Comparison of ENCODE assay signal across 1 cellular context in genomic region chr14:73996731-73997107, GRCh38.
TF ChIP-seq lines count a peak whose summit lies in the region.

No MANE protein-coding gene starts in this region.

TF ChIP-seq in HepG2, 621 proteins besides CTCF, POLR2A, EP300 and RAD21 (continued from another document and continues in another):
- TF ChIP-seq NCOA2 (CRISPR knock-in tag; IDR thresholded peaks at IDR 0.05) (peak; percentile 79), ATM (IDR thresholded peaks at IDR 0.05; ENCODE audit: borderline replicate concordance) (no peak), ATF7 (IDR thresholded peaks at IDR 0.05) (no peak), ATF7 (CRISPR knock-in tag; IDR thresholded peaks at IDR 0.05) (no peak), MIXL1 (CRISPR knock-in tag; IDR thresholded peaks at IDR 0.05) (no peak), PCBP1 (IDR thresholded peaks at IDR 0.05; ENCODE audit: borderline replicate concordance, low read depth, low read length) (no peak), HNF1A (IDR thresholded peaks at IDR 0.05; ENCODE audit: low read depth) (peak; percentile 57; the same call in 1 of the 2 replicates), HNF1A (CRISPR knock-in tag; IDR thresholded peaks at IDR 0.05; ENCODE audit: borderline replicate concordance) (peak; percentile 82), SALL2 (CRISPR knock-in tag; IDR thresholded peaks at IDR 0.05) (no peak), TMF1 (CRISPR knock-in tag; IDR thresholded peaks at IDR 0.05; ENCODE audit: low read depth) (peak; percentile 58; the same call in 1 of the 2 replicates), SRSF1 (optimal IDR thresholded peaks at IDR 0.05; ENCODE audit: low read depth, low read length) (no peak), RXRB (CRISPR knock-in tag; IDR thresholded peaks at IDR 0.05; ENCODE audit: borderline replicate concordance) (peak; percentile 81; the same call in 1 of the 2 replicates), ZNF234 (CRISPR knock-in tag; conservative IDR thresholded peaks at IDR 0.05) (no peak), SMAD1 (CRISPR knock-in tag; IDR thresholded peaks at IDR 0.05; ENCODE audit: borderline replicate concordance, low read depth) (no peak), ZNF484 (CRISPR knock-in tag; IDR thresholded peaks at IDR 0.05; ENCODE audit: borderline replicate concordance, low read depth) (no peak), PLSCR1 (CRISPR knock-in tag; IDR thresholded peaks at IDR 0.05; ENCODE audit: borderline replicate concordance) (no peak), ZNF547 (CRISPR knock-in tag; IDR thresholded peaks at IDR 0.05) (no peak), ZNF282 (IDR thresholded peaks at IDR 0.05; ENCODE audit: partially characterized antibody) (no peak), GTF2F1 (IDR thresholded peaks at IDR 0.05; ENCODE audit: low read length) (no peak), RORA (CRISPR knock-in tag; IDR thresholded peaks at IDR 0.05) (no peak), ATF6 (CRISPR knock-in tag; conservative IDR thresholded peaks at IDR 0.05) (no peak), RELA (CRISPR knock-in tag; IDR thresholded peaks at IDR 0.05) (no peak), TOE1 (CRISPR knock-in tag; IDR thresholded peaks at IDR 0.05) (no peak), YEATS2 (CRISPR knock-in tag; IDR thresholded peaks at IDR 0.05; ENCODE audit: borderline replicate concordance) (no peak), ZNF17 (CRISPR knock-in tag; IDR thresholded peaks at IDR 0.05) (no peak), SRSF4 (IDR thresholded peaks at IDR 0.05; ENCODE audit: low read depth, low read length, poor library complexity, severe bottlenecking) (no peak), TCF7 (IDR thresholded peaks at IDR 0.05; ENCODE audit: low read depth) (no peak), GZF1 (CRISPR knock-in tag; IDR thresholded peaks at IDR 0.05) (no peak), ZNF598 (CRISPR knock-in tag; IDR thresholded peaks at IDR 0.05; ENCODE audit: borderline replicate concordance) (no peak), SMC3 (IDR thresholded peaks at IDR 0.05; ENCODE audit: low read length) (no peak), CERS6 (CRISPR knock-in tag; IDR thresholded peaks at IDR 0.05) (no peak), SSRP1 (CRISPR knock-in tag; IDR thresholded peaks at IDR 0.05) (peak; percentile 85; the same call in 1 of the 2 replicates), ZNF333 (CRISPR knock-in tag; IDR thresholded peaks at IDR 0.05; ENCODE audit: borderline replicate concordance) (no peak), HOXD1 (CRISPR knock-in tag; IDR thresholded peaks at IDR 0.05) (no peak; the same call in 1 of the 2 replicates), KLF9 (CRISPR knock-in tag; IDR thresholded peaks at IDR 0.05; ENCODE audit: low read depth) (no peak), HHEX (CRISPR knock-in tag; IDR thresholded peaks at IDR 0.05) (no peak), ZSCAN21 (CRISPR knock-in tag; IDR thresholded peaks at IDR 0.05; ENCODE audit: borderline replicate concordance) (no peak), ATF5 (CRISPR knock-in tag; IDR thresholded peaks at IDR 0.05; ENCODE audit: low read depth) (no peak), RARG (CRISPR knock-in tag; IDR thresholded peaks at IDR 0.05; ENCODE audit: low read depth) (no peak), CSRNP2 (CRISPR knock-in tag; conservative IDR thresholded peaks at IDR 0.05; ENCODE audit: low read depth) (no peak)
- TF ChIP-seq, protein P1, sequence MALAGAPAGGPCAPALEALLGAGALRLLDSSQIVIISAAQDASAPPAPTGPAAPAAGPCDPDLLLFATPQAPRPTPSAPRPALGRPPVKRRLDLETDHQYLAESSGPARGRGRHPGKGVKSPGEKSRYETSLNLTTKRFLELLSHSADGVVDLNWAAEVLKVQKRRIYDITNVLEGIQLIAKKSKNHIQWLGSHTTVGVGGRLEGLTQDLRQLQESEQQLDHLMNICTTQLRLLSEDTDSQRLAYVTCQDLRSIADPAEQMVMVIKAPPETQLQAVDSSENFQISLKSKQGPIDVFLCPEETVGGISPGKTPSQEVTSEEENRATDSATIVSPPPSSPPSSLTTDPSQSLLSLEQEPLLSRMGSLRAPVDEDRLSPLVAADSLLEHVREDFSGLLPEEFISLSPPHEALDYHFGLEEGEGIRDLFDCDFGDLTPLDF (CRISPR knock-in tag; IDR thresholded peaks at IDR 0.05), result no peak; the same call in 1 of the 2 replicates
- TF ChIP-seq, protein P2, sequence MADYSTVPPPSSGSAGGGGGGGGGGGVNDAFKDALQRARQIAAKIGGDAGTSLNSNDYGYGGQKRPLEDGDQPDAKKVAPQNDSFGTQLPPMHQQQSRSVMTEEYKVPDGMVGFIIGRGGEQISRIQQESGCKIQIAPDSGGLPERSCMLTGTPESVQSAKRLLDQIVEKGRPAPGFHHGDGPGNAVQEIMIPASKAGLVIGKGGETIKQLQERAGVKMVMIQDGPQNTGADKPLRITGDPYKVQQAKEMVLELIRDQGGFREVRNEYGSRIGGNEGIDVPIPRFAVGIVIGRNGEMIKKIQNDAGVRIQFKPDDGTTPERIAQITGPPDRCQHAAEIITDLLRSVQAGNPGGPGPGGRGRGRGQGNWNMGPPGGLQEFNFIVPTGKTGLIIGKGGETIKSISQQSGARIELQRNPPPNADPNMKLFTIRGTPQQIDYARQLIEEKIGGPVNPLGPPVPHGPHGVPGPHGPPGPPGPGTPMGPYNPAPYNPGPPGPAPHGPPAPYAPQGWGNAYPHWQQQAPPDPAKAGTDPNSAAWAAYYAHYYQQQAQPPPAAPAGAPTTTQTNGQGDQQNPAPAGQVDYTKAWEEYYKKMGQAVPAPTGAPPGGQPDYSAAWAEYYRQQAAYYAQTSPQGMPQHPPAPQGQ (CRISPR knock-in tag; IDR thresholded peaks at IDR 0.05; ENCODE audit: borderline replicate concordance), result no peak
- TF ChIP-seq, protein P3, sequence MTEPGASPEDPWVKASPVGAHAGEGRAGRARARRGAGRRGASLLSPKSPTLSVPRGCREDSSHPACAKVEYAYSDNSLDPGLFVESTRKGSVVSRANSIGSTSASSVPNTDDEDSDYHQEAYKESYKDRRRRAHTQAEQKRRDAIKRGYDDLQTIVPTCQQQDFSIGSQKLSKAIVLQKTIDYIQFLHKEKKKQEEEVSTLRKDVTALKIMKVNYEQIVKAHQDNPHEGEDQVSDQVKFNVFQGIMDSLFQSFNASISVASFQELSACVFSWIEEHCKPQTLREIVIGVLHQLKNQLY (CRISPR knock-in tag; IDR thresholded peaks at IDR 0.05), result no peak; the same call in 1 of the 2 replicates
- TF ChIP-seq, protein P4, sequence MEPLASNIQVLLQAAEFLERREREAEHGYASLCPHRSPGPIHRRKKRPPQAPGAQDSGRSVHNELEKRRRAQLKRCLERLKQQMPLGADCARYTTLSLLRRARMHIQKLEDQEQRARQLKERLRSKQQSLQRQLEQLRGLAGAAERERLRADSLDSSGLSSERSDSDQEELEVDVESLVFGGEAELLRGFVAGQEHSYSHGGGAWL (CRISPR knock-in tag; IDR thresholded peaks at IDR 0.05), result no peak
- TF ChIP-seq, protein P5, sequence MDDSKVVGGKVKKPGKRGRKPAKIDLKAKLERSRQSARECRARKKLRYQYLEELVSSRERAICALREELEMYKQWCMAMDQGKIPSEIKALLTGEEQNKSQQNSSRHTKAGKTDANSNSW (CRISPR knock-in tag; IDR thresholded peaks at IDR 0.05; ENCODE audit: borderline replicate concordance), result no peak
